In the genomic region with DNA sequence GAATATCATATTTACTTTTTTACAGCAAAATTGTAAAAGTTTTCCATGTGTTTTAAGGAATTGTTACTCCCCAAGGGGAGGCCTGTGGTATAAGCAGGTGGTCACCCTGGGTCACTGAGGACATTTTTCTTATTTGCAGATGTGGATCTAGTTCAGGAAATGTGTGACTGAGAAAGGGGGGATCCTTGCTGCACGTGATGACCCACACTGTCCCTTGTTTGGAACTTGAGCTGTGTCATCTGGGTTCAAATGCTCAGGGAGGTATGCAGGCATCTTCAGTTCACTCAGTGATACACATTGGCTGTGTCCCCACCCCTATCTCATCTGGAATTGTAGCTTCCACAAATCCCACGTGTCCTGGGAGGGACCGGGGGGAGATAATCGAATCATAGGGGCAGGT, we compare ENCODE assay signal across 21 cellular contexts.
DNase-seq lines count a peak whose midpoint lies in the region; ATAC-seq, FAIRE-seq and TF ChIP-seq lines count a peak whose summit lies in the region.
"Had no signal": no experiment of that assay in that cellular context is flagged by ENCODE, and none has a peak within 500 bp of the region (broad histone marks: within the 10 kb centered on the region; RNA-seq: fewer than 3 reads in every experiment).

No MANE protein-coding gene starts in this region.

- ATAC-seq in T-helper 17 cell (no peak), HG02623 (IDR thresholded peaks at IDR 0.05; ENCODE audit: unreplicated experiment) (no peak), HG02763 (IDR thresholded peaks at IDR 0.05; ENCODE audit: unreplicated experiment) (no peak), GM19463 (IDR thresholded peaks at IDR 0.05; ENCODE audit: unreplicated experiment) (no peak)

- peaks cover 9% of the 10 kb centered on the region for H3K4me1 Mint-ChIP-seq in T-helper 17 cell
- H3K4me1 Mint-ChIP-seq in osteocyte (ENCODE audit: unreplicated experiment): no peaks in the 10 kb centered on the region
- H3K4me1 Mint-ChIP-seq: CD14-positive monocyte had no signal

- TF ChIP-seq CTCF in osteocyte (IDR thresholded peaks at IDR 0.05): no peak

- FAIRE-seq in HTR-8/SVneo (lab: Jason Lieb, UNC): peak; percentile 44
- FAIRE-seq: D721Med, GM12891, GM18507, H1 had no signal

- H3K27me3 ChIP-seq in BLaER1 treated with 17β-estradiol and CSF1 and Interleukin-3, amounts not matched to agents 10 nM and 100 nM: peaks cover 0 to 7% (median 0%) of the 10 kb centered on the region in 11 experiments; a peak in 2 of 22 replicates

- peaks cover 7 to 37% (median 30%) of the 10 kb centered on the region in 10 experiments for H3K4me1 ChIP-seq in BLaER1 treated with 17β-estradiol and CSF1 and Interleukin-3, amounts not matched to agents 10 nM and 100 nM

- H3K36me3 Mint-ChIP-seq in T-helper 17 cell (ENCODE audit: low read depth) (no peaks in the 10 kb centered on the region), osteocyte (ENCODE audit: unreplicated experiment) (no peaks in the 10 kb centered on the region)
- H3K36me3 Mint-ChIP-seq: CD14-positive monocyte; CD8-positive, alpha-beta memory T cell had no signal

- H4K20me1 ChIP-seq in BLaER1 treated with 17β-estradiol and CSF1 and Interleukin-3, amounts not matched to agents 10 nM and 100 nM: no peaks in the 10 kb centered on the region

- H3K4me3 Mint-ChIP-seq in T-helper 17 cell (no peak overlapping the region), osteocyte (ENCODE audit: unreplicated experiment) (no peak overlapping the region)
- H3K4me3 Mint-ChIP-seq: CD14-positive monocyte; CD4-positive, alpha-beta T cell; CD8-positive, alpha-beta memory T cell had no signal

- H3K27me3 Mint-ChIP-seq in T-helper 17 cell (peaks cover 11% of the 10 kb centered on the region), osteocyte (ENCODE audit: unreplicated experiment) (no peaks in the 10 kb centered on the region)

- H3K9me3 ChIP-seq in BLaER1 treated with 17β-estradiol and CSF1 and Interleukin-3, amounts not matched to agents 10 nM and 100 nM (replicated peaks in 1 of 11): peaks cover 10 to 26% (median 21%) of the 10 kb centered on the region in 11 experiments
- H3K9me3 ChIP-seq in T-helper 17 cell (ENCODE audit: control insufficient read depth, low read length, poor library complexity, severe bottlenecking): no peaks in the 10 kb centered on the region

- H3K27ac Mint-ChIP-seq in T-helper 17 cell: peak overlapping the region; percentile 60
- no peak overlapping the region for H3K27ac Mint-ChIP-seq in osteocyte (ENCODE audit: unreplicated experiment)
- H3K27ac Mint-ChIP-seq: CD14-positive monocyte; CD4-positive, alpha-beta T cell; CD8-positive, alpha-beta memory T cell had no signal

- no peak overlapping the region for H3K4me3 ChIP-seq in BLaER1 treated with 17β-estradiol and CSF1 and Interleukin-3, amounts not matched to agents 10 nM and 100 nM
- H3K4me3 ChIP-seq: GM23248 had no signal

- H3K4me2 ChIP-seq in BLaER1 treated with 17β-estradiol and CSF1 and Interleukin-3, amounts not matched to agents 10 nM and 100 nM: peak overlapping the region in 8 of 11 experiments; percentile 53 to 67 (median 61); a peak in 16 of 22 replicates

- no peak overlapping the region for H3K9ac ChIP-seq in BLaER1 treated with 17β-estradiol and CSF1 and Interleukin-3, amounts not matched to agents 10 nM and 100 nM
- H3K9ac ChIP-seq: GM23248 had no signal

- H3K9me3 Mint-ChIP-seq in osteocyte (ENCODE audit: unreplicated experiment): no peaks in the 10 kb centered on the region
- H3K9me3 Mint-ChIP-seq: CD4-positive, alpha-beta T cell had no signal

- no peak overlapping the region; a peak in 1 of 22 replicates for H3K27ac ChIP-seq in BLaER1 treated with 17β-estradiol and CSF1 and Interleukin-3, amounts not matched to agents 10 nM and 100 nM
- H3K27ac ChIP-seq: GM23248 had no signal

- DNase-seq in HTR-8/SVneo (ENCODE audit: insufficient read length, low spot score): no peak
- no peak for DNase-seq in T-helper 17 cell
- DNase-seq in osteocyte (ENCODE audit: extremely low spot score, unreplicated experiment): peak; percentile 34
- no peak for DNase-seq in amniotic stem cell (lab: John Stamatoyannopoulos, UW)
- DNase-seq: CD4-positive, alpha-beta T cell; CD8-positive, alpha-beta memory T cell; DMS 273 treated with DMSO at 0.1 percent for 48 hours; DMS79; GF-D8; GM23248; H7; HCEC 1CT had no signal

- no peaks in the 10 kb centered on the region for H3K36me3 ChIP-seq in BLaER1 treated with 17β-estradiol and CSF1 and Interleukin-3, amounts not matched to agents 10 nM and 100 nM
